Comparison of ENCODE assay signal across 7 cellular contexts in genomic region chr2:61178603-61179545, GRCh38. TPM values are rescaled to one million over a fixed set of nuclear protein-coding genes. Genes with fewer than 3 reads are reported as not detected.
A peak's percentile ranks its signal among the peaks of the same experiment; 100 is the strongest.
DNase-seq lines count a peak whose midpoint lies in the region; ATAC-seq and TF ChIP-seq lines count a peak whose summit lies in the region.

No MANE protein-coding gene starts in this region.

- intact Hi-C loops in sciatic nerve (cut with DNase I) = no loop called here

- DNase-seq in GM19240 (ENCODE audit: insufficient read length, low spot score) (peak; percentile 16), T-cell (no peak), fibroblast of lung (ENCODE audit: low read depth in 2 of 2) (peak in 1 of 2 donors; percentile 37), SW 1271 (lab: John Stamatoyannopoulos, UW) (no peak), sciatic nerve (ENCODE audit: low spot score) (no peak), CD1c-positive myeloid dendritic cell (ENCODE audit: extremely low spot score) (no peak)

- TF ChIP-seq CTCF in fibroblast of lung (conservative IDR thresholded peaks at IDR 0.05 in 1 of 2, IDR thresholded peaks at IDR 0.05 in 1 of 2; ENCODE audit: low read depth in 1 of 2, low read length in 2 of 2) = no peak

- POLR2A ChIA-PET in T-cell (lab: Charles Lee) = interaction anchor here in 1 of 2 donors (0.6 to 1.4 kb wide), 5 partner anchors 9 to 360 kb away, joined by 3 to 8 read pairs (median 3); partner anchors contain the start of gene XPO1

- peaks cover 57 to 73% (median 65%) of the 10 kb centered on the region in 3 donors for H3K4me1 Mint-ChIP-seq in T-cell

- no peaks in the 10 kb centered on the region for H3K27me3 ChIP-seq in fibroblast of lung (ENCODE audit: control insufficient read depth, insufficient read depth, low read length)
- no peaks in the 10 kb centered on the region for H3K27me3 ChIP-seq in skeletal muscle tissue (ENCODE audit: control insufficient read depth in 3 of 3, insufficient read depth in 3 of 3, low read length in 3 of 3)

- H3K4me3 ChIP-seq in fibroblast of lung (replicated peaks in 1 of 4; ENCODE audit: control extremely low read depth in 1 of 4, insufficient read depth in 1 of 4, low read depth in 3 of 4, low read length in 4 of 4) (peak overlapping the region in 3 of 4 experiments; percentile 13 to 72 (median 67)), skeletal muscle tissue (ENCODE audit: low read length in 3 of 3) (peak overlapping the region; percentile 51 to 86 (median 84))

- no peak for ATAC-seq in T-cell (replicated peaks in 1 of 4)
- no peak for ATAC-seq in sciatic nerve

- no peaks in the 10 kb centered on the region for H3K9me3 ChIP-seq in fibroblast of lung (ENCODE audit: control insufficient read depth, insufficient read depth, low read depth, low read length)
- no peaks in the 10 kb centered on the region for H3K9me3 ChIP-seq in skeletal muscle tissue (ENCODE audit: control insufficient read depth in 3 of 3, low read length in 3 of 3)

- CTCF ChIA-PET in T-cell (lab: Charles Lee) = interaction anchor here (0.5 to 1.0 kb wide), 3 partner anchors 17 to 328 kb away, joined by 3 to 4 read pairs (median 3); no protein-coding TSS in a partner anchor

- H3K4me3 Mint-ChIP-seq in T-cell = peak overlapping the region; percentile 84 to 90 (median 86)

- H3K27ac ChIP-seq in fibroblast of lung (ENCODE audit: insufficient read depth, low read length) (peak overlapping the region; percentile 22), skeletal muscle tissue (ENCODE audit: low read depth, low read length) (peak overlapping the region; percentile 95)

- no peaks in the 10 kb centered on the region for H3K9me3 Mint-ChIP-seq in T-cell

- no peaks in the 10 kb centered on the region for H4K20me1 ChIP-seq in fibroblast of lung (ENCODE audit: control insufficient read depth, extremely low read depth, insufficient read depth, low read length)

- no peak overlapping the region for H2AFZ ChIP-seq in fibroblast of lung (ENCODE audit: low read length)

- peak overlapping the region; percentile 91 for H3K4me2 ChIP-seq in fibroblast of lung (ENCODE audit: extremely low read depth, insufficient read depth, low read length)

- H3K36me3 ChIP-seq in fibroblast of lung (ENCODE audit: control insufficient read depth, insufficient read depth, low read length) (peaks cover 9% of the 10 kb centered on the region), skeletal muscle tissue (ENCODE audit: control insufficient read depth in 3 of 3, insufficient read depth in 3 of 3, low read length in 3 of 3) (peaks cover 22 to 36% (median 29%) of the 10 kb centered on the region in 3 donors)

- peak overlapping the region; percentile 83 to 96 for H3K27ac Mint-ChIP-seq in T-cell

- H3K27me3 Mint-ChIP-seq in T-cell = no peaks in the 10 kb centered on the region

- H3K79me2 ChIP-seq in fibroblast of lung (ENCODE audit: control insufficient read depth, insufficient read depth, low read length) = peaks cover 25% of the 10 kb centered on the region

- H3K4me1 ChIP-seq in fibroblast of lung (ENCODE audit: control insufficient read depth, extremely low read depth, insufficient read depth, low read length) = peaks cover 32% of the 10 kb centered on the region
- H3K4me1 ChIP-seq in skeletal muscle tissue (ENCODE audit: control insufficient read depth in 3 of 3, insufficient read depth in 3 of 3, low read length in 3 of 3) = peaks cover 38 to 48% (median 38%) of the 10 kb centered on the region in 3 donors

- no peak overlapping the region for H3K9ac ChIP-seq in fibroblast of lung (ENCODE audit: insufficient read depth, low read length)
- H3K9ac ChIP-seq in skeletal muscle tissue (ENCODE audit: low read depth in 1 of 3, low read length in 3 of 3) = peak overlapping the region; percentile 58 to 92 (median 89)

- peaks cover 36% of the 10 kb centered on the region for H3K36me3 Mint-ChIP-seq in T-cell

RNA-seq across cellular contexts. Expression of gene C2orf74, which starts 16.9 kb away (rescaled TPM):
- 10 to 100 TPM in 3 of 5 donors, 1 to 10 TPM in 2; 5.2 to 18.8 (median 12.0) TPM for total RNA-seq in T-cell
- 20.5 and 21.5 TPM in 2 replicates for total RNA-seq in fibroblast of lung
- polyA plus RNA-seq in fibroblast of lung = 11.1 and 44.0 TPM in 2 replicates
- polyA plus RNA-seq in fibroblast of lung (2012) = 9.9 and 37.1 TPM in 2 replicates
- polyA minus RNA-seq in fibroblast of lung (ENCODE audit: low replicate concordance) = not detected in 2 replicates
- total RNA-seq in skeletal muscle tissue = 2.6 TPM
- total RNA-seq in sciatic nerve = 28.4 TPM
